10 cellular contexts compared by ENCODE assay signal in genomic region chr15:37765809-37766208, GRCh38.
DNase-seq lines count a peak whose midpoint lies in the region; ATAC-seq and TF ChIP-seq lines count a peak whose summit lies in the region.
"Had no signal": no experiment of that assay in that cellular context is flagged by ENCODE, and none has a peak within 500 bp of the region (broad histone marks: within the 10 kb centered on the region; RNA-seq: fewer than 3 reads in every experiment).

No MANE protein-coding gene starts in this region.

- ATAC-seq in activated naive CD4-positive, alpha-beta T cell treated with anti-CD3 and anti-CD28 coated beads, Interleukin-2, amount 50 U/mL, for 72 hours = no peak
- no peak for ATAC-seq in SK-N-SH treated with all-trans-retinoic acid at 6 μM for 48 hours

- peaks cover 5% of the 10 kb centered on the region for H3K27me3 Mint-ChIP-seq in activated naive CD4-positive, alpha-beta T cell treated with anti-CD3 and anti-CD28 coated beads for 36 hours (ENCODE audit: low read depth)

- DNase-seq in activated naive CD4-positive, alpha-beta T cell treated with anti-CD3 and anti-CD28 coated beads for 36 hours = peak; percentile 7
- DNase-seq in activated naive CD4-positive, alpha-beta T cell treated with anti-CD3 and anti-CD28 coated beads, Interleukin-2, amount 50 U/mL, for 72 hours (ENCODE audit: low spot score in 2 of 2) = no peak
- DNase-seq in MV-4-11 (lab: John Stamatoyannopoulos, UW) (peak; percentile 79), dermis microvascular lymphatic vessel endothelial cell (ENCODE audit: low read depth in 2 of 2) (peak; percentile 27 to 47), pulmonary artery endothelial cell (ENCODE audit: low read depth, low spot score) (peak; percentile 27), NCI-H510A (lab: John Stamatoyannopoulos, UW) (no peak)
- no peak for DNase-seq in stimulated activated CD4-positive, alpha-beta T cell treated with anti-CD3 and anti-CD28 coated beads, Interleukin-12 subunit alpha, Interleukin-12 subunit beta, amount 100 ng/mL, for 4 hours
- DNase-seq: adrenal gland, upper lobe of left lung had no signal

- CTCF ChIA-PET in activated naive CD4-positive, alpha-beta T cell treated with anti-CD3 and anti-CD28 coated beads for 36 hours (lab: Charles Lee) = interaction anchor here (1.1 to 2.8 kb wide), 3 partner anchors 19 to 116 kb away, joined by 3 to 8 read pairs (median 4); no protein-coding TSS in a partner anchor

- intact Hi-C loops in activated naive CD4-positive, alpha-beta T cell treated with anti-CD3 and anti-CD28 coated beads for 36 hours (cut with micrococcal nuclease) = loop anchor here (5.0 kb wide), 1 partner anchor 116 kb away; no protein-coding TSS in a partner anchor

- no peak overlapping the region for H3K4me3 Mint-ChIP-seq in activated naive CD4-positive, alpha-beta T cell treated with anti-CD3 and anti-CD28 coated beads for 36 hours

- H3K9me3 Mint-ChIP-seq in activated naive CD4-positive, alpha-beta T cell treated with anti-CD3 and anti-CD28 coated beads for 36 hours = no peaks in the 10 kb centered on the region
- H3K9me3 Mint-ChIP-seq in activated naive CD4-positive, alpha-beta T cell treated with anti-CD3 and anti-CD28 coated beads, Interleukin-2, amount 50 U/mL, for 72 hours = no peaks in the 10 kb centered on the region

- peaks cover 4% of the 10 kb centered on the region for H3K4me1 Mint-ChIP-seq in activated naive CD4-positive, alpha-beta T cell treated with anti-CD3 and anti-CD28 coated beads for 36 hours (ENCODE audit: low read depth)

- H3K27ac Mint-ChIP-seq in activated naive CD4-positive, alpha-beta T cell treated with anti-CD3 and anti-CD28 coated beads for 36 hours = no peak overlapping the region
- no peak overlapping the region for H3K27ac Mint-ChIP-seq in activated naive CD4-positive, alpha-beta T cell treated with anti-CD3 and anti-CD28 coated beads, Interleukin-2, amount 50 U/mL, for 72 hours

- H3K36me3 Mint-ChIP-seq in activated naive CD4-positive, alpha-beta T cell treated with anti-CD3 and anti-CD28 coated beads for 36 hours (ENCODE audit: low read depth) = no peaks in the 10 kb centered on the region
- H3K36me3 Mint-ChIP-seq in activated naive CD4-positive, alpha-beta T cell treated with anti-CD3 and anti-CD28 coated beads, Interleukin-2, amount 50 U/mL, for 72 hours = no peaks in the 10 kb centered on the region

TF ChIP-seq in SK-N-SH treated with all-trans-retinoic acid at 6 μM for 48 hours, 23 proteins besides CTCF, POLR2A, EP300 and RAD21:
- TF ChIP-seq ISL1 (CRISPR knock-in tag; IDR thresholded peaks at IDR 0.05) (no peak), SNAI2 (CRISPR knock-in tag; IDR thresholded peaks at IDR 0.05) (no peak), ARNTL (CRISPR knock-in tag; IDR thresholded peaks at IDR 0.05; ENCODE audit: borderline replicate concordance, low read depth) (no peak), ZNF70 (CRISPR knock-in tag; IDR thresholded peaks at IDR 0.05) (no peak), PATZ1 (CRISPR knock-in tag; IDR thresholded peaks at IDR 0.05; ENCODE audit: borderline replicate concordance) (no peak), CSDC2 (CRISPR knock-in tag; IDR thresholded peaks at IDR 0.05) (no peak), RARB (CRISPR knock-in tag; IDR thresholded peaks at IDR 0.05) (no peak), TCF4 (CRISPR knock-in tag; IDR thresholded peaks at IDR 0.05; ENCODE audit: borderline replicate concordance) (no peak), OSR1 (CRISPR knock-in tag; IDR thresholded peaks at IDR 0.05) (no peak), TSHZ2 (CRISPR knock-in tag; IDR thresholded peaks at IDR 0.05) (no peak), ZNF8 (CRISPR knock-in tag; IDR thresholded peaks at IDR 0.05) (no peak), ZFP3 (CRISPR knock-in tag; IDR thresholded peaks at IDR 0.05) (no peak), GLIS3 (CRISPR knock-in tag; IDR thresholded peaks at IDR 0.05) (no peak), ZC3H10 (CRISPR knock-in tag; IDR thresholded peaks at IDR 0.05) (no peak), PPARA (CRISPR knock-in tag; IDR thresholded peaks at IDR 0.05; ENCODE audit: borderline replicate concordance) (no peak), POU6F1 (CRISPR knock-in tag; IDR thresholded peaks at IDR 0.05; ENCODE audit: borderline replicate concordance, low read depth) (no peak), TOX (CRISPR knock-in tag; IDR thresholded peaks at IDR 0.05; ENCODE audit: borderline replicate concordance) (no peak), CREB5 (CRISPR knock-in tag; IDR thresholded peaks at IDR 0.05; ENCODE audit: low read depth) (no peak), BACH2 (CRISPR knock-in tag; IDR thresholded peaks at IDR 0.05; ENCODE audit: borderline replicate concordance) (no peak), ESRRG (CRISPR knock-in tag; IDR thresholded peaks at IDR 0.05) (no peak)

Comparison
In these comparisons a context has a peak if more than half of its experiments do, and no peak if none do; other contexts are left out.
1. DNase-seq: peak in activated naive CD4-positive, alpha-beta T cell treated with anti-CD3 and anti-CD28 coated beads for 36 hours (single experiment), MV-4-11 (single experiment), dermis microvascular lymphatic vessel endothelial cell (2 of 2) and pulmonary artery endothelial cell (single experiment); none in activated naive CD4-positive, alpha-beta T cell treated with anti-CD3 and anti-CD28 coated beads, Interleukin-2, amount 50 U/mL, for 72 hours (0 of 2), NCI-H510A (single experiment) and stimulated activated CD4-positive, alpha-beta T cell treated with anti-CD3 and anti-CD28 coated beads, Interleukin-12 subunit alpha, Interleukin-12 subunit beta, amount 100 ng/mL, for 4 hours (single experiment).